In the genomic region with DNA sequence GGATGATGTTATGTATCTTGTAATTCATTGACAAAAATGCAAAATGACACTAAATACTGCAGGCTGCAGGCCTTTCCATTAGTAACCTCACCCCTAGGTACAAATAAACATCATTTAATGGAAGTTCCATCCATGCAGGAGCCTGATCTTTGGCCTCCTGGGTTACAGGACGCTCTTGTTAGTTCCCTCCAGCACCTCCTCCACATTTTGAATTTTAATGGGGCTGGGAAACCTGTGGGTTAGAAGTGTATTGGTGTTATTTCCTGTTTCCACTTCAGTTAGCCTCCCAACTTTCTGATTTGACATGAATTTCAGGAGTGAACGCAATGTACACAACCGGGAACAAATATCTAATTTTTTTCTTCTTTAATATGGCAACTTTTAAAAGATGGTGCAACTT, we compare ENCODE assay signal across 1 cellular context.
TF ChIP-seq lines count a peak whose summit lies in the region.

No MANE protein-coding gene starts in this region.

TF ChIP-seq in H1, 55 proteins besides CTCF, POLR2A, EP300 and RAD21 (continued from another document):
- TF ChIP-seq, protein P1, sequence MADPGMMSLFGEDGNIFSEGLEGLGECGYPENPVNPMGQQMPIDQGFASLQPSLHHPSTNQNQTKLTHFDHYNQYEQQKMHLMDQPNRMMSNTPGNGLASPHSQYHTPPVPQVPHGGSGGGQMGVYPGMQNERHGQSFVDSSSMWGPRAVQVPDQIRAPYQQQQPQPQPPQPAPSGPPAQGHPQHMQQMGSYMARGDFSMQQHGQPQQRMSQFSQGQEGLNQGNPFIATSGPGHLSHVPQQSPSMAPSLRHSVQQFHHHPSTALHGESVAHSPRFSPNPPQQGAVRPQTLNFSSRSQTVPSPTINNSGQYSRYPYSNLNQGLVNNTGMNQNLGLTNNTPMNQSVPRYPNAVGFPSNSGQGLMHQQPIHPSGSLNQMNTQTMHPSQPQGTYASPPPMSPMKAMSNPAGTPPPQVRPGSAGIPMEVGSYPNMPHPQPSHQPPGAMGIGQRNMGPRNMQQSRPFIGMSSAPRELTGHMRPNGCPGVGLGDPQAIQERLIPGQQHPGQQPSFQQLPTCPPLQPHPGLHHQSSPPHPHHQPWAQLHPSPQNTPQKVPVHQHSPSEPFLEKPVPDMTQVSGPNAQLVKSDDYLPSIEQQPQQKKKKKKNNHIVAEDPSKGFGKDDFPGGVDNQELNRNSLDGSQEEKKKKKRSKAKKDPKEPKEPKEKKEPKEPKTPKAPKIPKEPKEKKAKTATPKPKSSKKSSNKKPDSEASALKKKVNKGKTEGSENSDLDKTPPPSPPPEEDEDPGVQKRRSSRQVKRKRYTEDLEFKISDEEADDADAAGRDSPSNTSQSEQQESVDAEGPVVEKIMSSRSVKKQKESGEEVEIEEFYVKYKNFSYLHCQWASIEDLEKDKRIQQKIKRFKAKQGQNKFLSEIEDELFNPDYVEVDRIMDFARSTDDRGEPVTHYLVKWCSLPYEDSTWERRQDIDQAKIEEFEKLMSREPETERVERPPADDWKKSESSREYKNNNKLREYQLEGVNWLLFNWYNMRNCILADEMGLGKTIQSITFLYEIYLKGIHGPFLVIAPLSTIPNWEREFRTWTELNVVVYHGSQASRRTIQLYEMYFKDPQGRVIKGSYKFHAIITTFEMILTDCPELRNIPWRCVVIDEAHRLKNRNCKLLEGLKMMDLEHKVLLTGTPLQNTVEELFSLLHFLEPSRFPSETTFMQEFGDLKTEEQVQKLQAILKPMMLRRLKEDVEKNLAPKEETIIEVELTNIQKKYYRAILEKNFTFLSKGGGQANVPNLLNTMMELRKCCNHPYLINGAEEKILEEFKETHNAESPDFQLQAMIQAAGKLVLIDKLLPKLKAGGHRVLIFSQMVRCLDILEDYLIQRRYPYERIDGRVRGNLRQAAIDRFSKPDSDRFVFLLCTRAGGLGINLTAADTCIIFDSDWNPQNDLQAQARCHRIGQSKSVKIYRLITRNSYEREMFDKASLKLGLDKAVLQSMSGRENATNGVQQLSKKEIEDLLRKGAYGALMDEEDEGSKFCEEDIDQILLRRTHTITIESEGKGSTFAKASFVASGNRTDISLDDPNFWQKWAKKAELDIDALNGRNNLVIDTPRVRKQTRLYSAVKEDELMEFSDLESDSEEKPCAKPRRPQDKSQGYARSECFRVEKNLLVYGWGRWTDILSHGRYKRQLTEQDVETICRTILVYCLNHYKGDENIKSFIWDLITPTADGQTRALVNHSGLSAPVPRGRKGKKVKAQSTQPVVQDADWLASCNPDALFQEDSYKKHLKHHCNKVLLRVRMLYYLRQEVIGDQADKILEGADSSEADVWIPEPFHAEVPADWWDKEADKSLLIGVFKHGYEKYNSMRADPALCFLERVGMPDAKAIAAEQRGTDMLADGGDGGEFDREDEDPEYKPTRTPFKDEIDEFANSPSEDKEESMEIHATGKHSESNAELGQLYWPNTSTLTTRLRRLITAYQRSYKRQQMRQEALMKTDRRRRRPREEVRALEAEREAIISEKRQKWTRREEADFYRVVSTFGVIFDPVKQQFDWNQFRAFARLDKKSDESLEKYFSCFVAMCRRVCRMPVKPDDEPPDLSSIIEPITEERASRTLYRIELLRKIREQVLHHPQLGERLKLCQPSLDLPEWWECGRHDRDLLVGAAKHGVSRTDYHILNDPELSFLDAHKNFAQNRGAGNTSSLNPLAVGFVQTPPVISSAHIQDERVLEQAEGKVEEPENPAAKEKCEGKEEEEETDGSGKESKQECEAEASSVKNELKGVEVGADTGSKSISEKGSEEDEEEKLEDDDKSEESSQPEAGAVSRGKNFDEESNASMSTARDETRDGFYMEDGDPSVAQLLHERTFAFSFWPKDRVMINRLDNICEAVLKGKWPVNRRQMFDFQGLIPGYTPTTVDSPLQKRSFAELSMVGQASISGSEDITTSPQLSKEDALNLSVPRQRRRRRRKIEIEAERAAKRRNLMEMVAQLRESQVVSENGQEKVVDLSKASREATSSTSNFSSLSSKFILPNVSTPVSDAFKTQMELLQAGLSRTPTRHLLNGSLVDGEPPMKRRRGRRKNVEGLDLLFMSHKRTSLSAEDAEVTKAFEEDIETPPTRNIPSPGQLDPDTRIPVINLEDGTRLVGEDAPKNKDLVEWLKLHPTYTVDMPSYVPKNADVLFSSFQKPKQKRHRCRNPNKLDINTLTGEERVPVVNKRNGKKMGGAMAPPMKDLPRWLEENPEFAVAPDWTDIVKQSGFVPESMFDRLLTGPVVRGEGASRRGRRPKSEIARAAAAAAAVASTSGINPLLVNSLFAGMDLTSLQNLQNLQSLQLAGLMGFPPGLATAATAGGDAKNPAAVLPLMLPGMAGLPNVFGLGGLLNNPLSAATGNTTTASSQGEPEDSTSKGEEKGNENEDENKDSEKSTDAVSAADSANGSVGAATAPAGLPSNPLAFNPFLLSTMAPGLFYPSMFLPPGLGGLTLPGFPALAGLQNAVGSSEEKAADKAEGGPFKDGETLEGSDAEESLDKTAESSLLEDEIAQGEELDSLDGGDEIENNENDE (IDR thresholded peaks at IDR 0.05; ENCODE audit: insufficient replicate concordance, low read length): no peak
- no peak for TF ChIP-seq BACH1 (IDR thresholded peaks at IDR 0.05; ENCODE audit: low read length)
- TF ChIP-seq SP1 (IDR thresholded peaks at IDR 0.05; ENCODE audit: low read depth, low read length): no peak
- TF ChIP-seq, protein P2, sequence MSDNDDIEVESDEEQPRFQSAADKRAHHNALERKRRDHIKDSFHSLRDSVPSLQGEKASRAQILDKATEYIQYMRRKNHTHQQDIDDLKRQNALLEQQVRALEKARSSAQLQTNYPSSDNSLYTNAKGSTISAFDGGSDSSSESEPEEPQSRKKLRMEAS (IDR thresholded peaks at IDR 0.05): no peak
- TF ChIP-seq EGR1 (IDR thresholded peaks at IDR 0.05; ENCODE audit: borderline replicate concordance, low read depth, low read length): no peak
- no peak for TF ChIP-seq TBP (IDR thresholded peaks at IDR 0.05; ENCODE audit: low read depth, low read length)
- no peak for TF ChIP-seq MAFK (IDR thresholded peaks at IDR 0.05; ENCODE audit: low read depth, low read length)
- no peak for TF ChIP-seq RFX5 (IDR thresholded peaks at IDR 0.05; ENCODE audit: borderline replicate concordance, low read depth, low read length)
- TF ChIP-seq TAF1 (IDR thresholded peaks at IDR 0.05; ENCODE audit: low read depth, low read length): no peak
- TF ChIP-seq, protein P3, sequence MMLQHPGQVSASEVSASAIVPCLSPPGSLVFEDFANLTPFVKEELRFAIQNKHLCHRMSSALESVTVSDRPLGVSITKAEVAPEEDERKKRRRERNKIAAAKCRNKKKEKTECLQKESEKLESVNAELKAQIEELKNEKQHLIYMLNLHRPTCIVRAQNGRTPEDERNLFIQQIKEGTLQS (IDR thresholded peaks at IDR 0.05; ENCODE audit: insufficient read depth, low read depth, low read length): no peak
- TF ChIP-seq JUND (IDR thresholded peaks at IDR 0.05; ENCODE audit: low read length): no peak
- no peak for TF ChIP-seq CREB1 (IDR thresholded peaks at IDR 0.05)
- TF ChIP-seq CBX8 (IDR thresholded peaks at IDR 0.05; ENCODE audit: borderline replicate concordance, low read depth, low read length): no peak
